ENCODE assay signal across 8 cellular contexts in the genomic region with DNA sequence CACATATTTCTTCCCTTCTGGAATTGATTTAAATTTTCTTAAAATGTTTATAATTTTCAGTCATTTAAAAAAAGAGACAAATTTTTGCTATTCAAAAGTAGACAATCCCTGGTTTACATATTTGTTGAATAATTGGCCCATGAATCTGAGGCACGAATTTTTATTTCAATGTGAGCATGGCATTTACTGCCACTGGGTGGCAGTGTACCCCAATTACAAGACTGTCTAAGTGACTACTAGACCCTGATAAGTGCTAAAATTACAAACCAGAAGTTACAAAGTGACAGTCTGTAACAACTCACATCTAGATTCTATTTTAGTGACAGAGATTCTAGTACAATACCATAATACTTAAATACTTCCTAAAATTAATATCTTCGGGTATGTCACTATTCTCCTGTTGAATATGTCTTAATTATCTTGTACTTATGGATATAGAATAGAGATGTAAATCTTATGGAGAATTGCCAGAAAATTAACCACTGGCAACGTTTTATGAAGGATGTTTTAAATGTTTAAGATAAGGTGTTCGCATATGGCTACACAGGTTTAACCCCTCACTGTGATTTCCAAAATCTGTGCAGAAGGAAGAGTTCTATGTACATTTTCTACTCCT.
DNase-seq lines count a peak whose midpoint lies in the region; ATAC-seq and TF ChIP-seq lines count a peak whose summit lies in the region.

No MANE protein-coding gene starts in this region.

- H3K27me3 ChIP-seq in GM06990 (replicated peaks; ENCODE audit: control insufficient read depth, insufficient read depth, low read length) (no peaks in the 10 kb centered on the region), SK-N-SH (ENCODE audit: insufficient read depth) (peaks cover 29% of the 10 kb centered on the region; the same call in 1 of the 2 replicates)

- no peaks in the 10 kb centered on the region for H4K20me1 ChIP-seq in SK-N-SH (ENCODE audit: insufficient read depth)

- H2AFZ ChIP-seq in SK-N-SH (ENCODE audit: low read depth), result no peak overlapping the region

- H3K4me1 ChIP-seq in SK-N-SH (ENCODE audit: control insufficient read depth in 1 of 2, insufficient read depth in 2 of 2, low read depth in 1 of 2, low read length in 1 of 2), result no peaks in the 10 kb centered on the region

- H3K36me3 ChIP-seq in GM06990 (ENCODE audit: control insufficient read depth, insufficient read depth, low read length), result no peaks in the 10 kb centered on the region
- H3K36me3 ChIP-seq in SK-N-SH (replicated peaks in 1 of 2; ENCODE audit: control insufficient read depth in 1 of 2, insufficient read depth in 2 of 2, low read length in 1 of 2), result no peaks in the 10 kb centered on the region

- no peak overlapping the region for H3K9ac ChIP-seq in SK-N-SH

- H3K9me2 ChIP-seq in SK-N-SH, result no peaks in the 10 kb centered on the region

- TF ChIP-seq EP300 in SK-N-SH (IDR thresholded peaks at IDR 0.05; ENCODE audit: borderline replicate concordance in 1 of 2, low read depth in 1 of 2, low read length in 1 of 2), result no peak

- TF ChIP-seq CTCF in GM06990 (IDR thresholded peaks at IDR 0.05; ENCODE audit: insufficient read depth, low read length, poor library complexity, severe bottlenecking) (peak; percentile 75), SK-N-SH (IDR thresholded peaks at IDR 0.05) (peak; percentile 88), fibroblast of mammary gland (conservative IDR thresholded peaks at IDR 0.05; ENCODE audit: control insufficient read depth, insufficient read depth, low read depth, low read length) (peak; percentile 83)

- 2% methylated on average over 4 of the region's 4 CpGs for WGBS in SK-N-SH (ENCODE audit: low lambda C conversion rate)

- DNase-seq in A172 (ENCODE audit: low spot score) (peak; percentile 46), GM06990 (ENCODE audit: extremely low read depth, insufficient read length) (peak; percentile 12), HT-29 (ENCODE audit: low spot score) (peak; percentile 40), SK-N-SH (peak; percentile 43), fibroblast of mammary gland (ENCODE audit: low read depth) (peak; percentile 61), non-pigmented ciliary epithelial cell (ENCODE audit: low read depth) (peak; percentile 15), NCI-H2029 treated with DMSO at 0.1 percent for 48 hours (lab: John Stamatoyannopoulos, UW) (no peak)

- TF ChIP-seq RAD21 in SK-N-SH (IDR thresholded peaks at IDR 0.05; ENCODE audit: low read length), result peak; percentile 66

- POLR2A ChIA-PET in SK-N-SH (lab: Yijun Ruan, JAX), result no interaction called here

- no peak overlapping the region for H3K27ac ChIP-seq in SK-N-SH (ENCODE audit: low read depth in 2 of 2, low read length in 1 of 2)

- CTCF ChIA-PET in SK-N-SH (lab: Yijun Ruan, JAX), result interaction anchor here (1.0 to 1.2 kb wide), 3 partner anchors 11 to 18 kb away, joined by 3 to 7 read pairs (median 5); no protein-coding TSS in a partner anchor

- no peaks in the 10 kb centered on the region for H3K79me2 ChIP-seq in SK-N-SH (ENCODE audit: insufficient read depth)

- no peak for ATAC-seq in GM21723 (IDR thresholded peaks at IDR 0.05; ENCODE audit: unreplicated experiment)

- no peak overlapping the region for H3K4me3 ChIP-seq in GM06990 (replicated peaks; ENCODE audit: low read depth, low read length)
- no peak overlapping the region; a peak in 1 of 4 replicates for H3K4me3 ChIP-seq in SK-N-SH (ENCODE audit: low read depth in 2 of 2, low read length in 1 of 2)
- no peak overlapping the region for H3K4me3 ChIP-seq in fibroblast of mammary gland (ENCODE audit: control insufficient read depth, low read depth, low read length)

- no peaks in the 10 kb centered on the region for H3F3A ChIP-seq in SK-N-SH (replicated peaks; ENCODE audit: insufficient read depth)

- no peaks in the 10 kb centered on the region for H3K9me3 ChIP-seq in SK-N-SH

- no peak overlapping the region for H3K4me2 ChIP-seq in SK-N-SH

TF ChIP-seq in SK-N-SH, 30 proteins besides CTCF, POLR2A, EP300 and RAD21:
- no peak for TF ChIP-seq IRF3 (IDR thresholded peaks at IDR 0.05; ENCODE audit: low read depth, low read length)
- no peak for TF ChIP-seq MEF2A (IDR thresholded peaks at IDR 0.05; ENCODE audit: borderline replicate concordance, low read depth)
- peak; percentile 53 for TF ChIP-seq SMC3 (IDR thresholded peaks at IDR 0.05; ENCODE audit: low read depth, low read length)
